1 cellular context compared by ENCODE assay signal in genomic region chr14:100669011-100669412, GRCh38.
TF ChIP-seq lines count a peak whose summit lies in the region.

No MANE protein-coding gene starts in this region.

TF ChIP-seq in K562, 482 proteins besides CTCF, POLR2A, EP300 and RAD21:
- TF ChIP-seq FOXK2 (conservative IDR thresholded peaks at IDR 0.05 in 1 of 2, IDR thresholded peaks at IDR 0.05 in 1 of 2; ENCODE audit: low read depth in 2 of 2) (no peak), CC2D1A (IDR thresholded peaks at IDR 0.05) (no peak), VEZF1 (CRISPR knock-in tag; IDR thresholded peaks at IDR 0.05) (no peak), PKNOX1 (IDR thresholded peaks at IDR 0.05) (no peak), IRF2 (CRISPR knock-in tag; IDR thresholded peaks at IDR 0.05) (no peak), ZC3H8 (IDR thresholded peaks at IDR 0.05) (no peak), ZNF586 (CRISPR knock-in tag; conservative IDR thresholded peaks at IDR 0.05) (no peak), DMBX1 (CRISPR knock-in tag; IDR thresholded peaks at IDR 0.05; ENCODE audit: borderline replicate concordance) (no peak), ZNF311 (CRISPR knock-in tag; IDR thresholded peaks at IDR 0.05) (0 out of 2 replicates have a peak, but pooled peaks have one; percentile 19), ZNF165 (CRISPR knock-in tag; IDR thresholded peaks at IDR 0.05; ENCODE audit: borderline replicate concordance) (no peak), CEBPZ (IDR thresholded peaks at IDR 0.05; ENCODE audit: borderline replicate concordance, low read depth, low read length) (no peak), SRSF1 (IDR thresholded peaks at IDR 0.05; ENCODE audit: low read depth, low read length) (no peak), ZBTB7A (IDR thresholded peaks at IDR 0.05; ENCODE audit: borderline replicate concordance, control insufficient read depth, low read depth, low read length) (peak; percentile 59; the same call in 1 of the 2 replicates), KDM1A (IDR thresholded peaks at IDR 0.05) (no peak), CBX5 (IDR thresholded peaks at IDR 0.05; ENCODE audit: borderline replicate concordance, low read depth) (no peak), L3MBTL2 (IDR thresholded peaks at IDR 0.05) (0 out of 2 replicates have a peak, but pooled peaks have one; percentile 40), ATF7 (IDR thresholded peaks at IDR 0.05) (no peak), ZFP36 (IDR thresholded peaks at IDR 0.05; ENCODE audit: low read depth, low read length, partially characterized antibody) (peak; percentile 82), ATF6 (CRISPR knock-in tag; IDR thresholded peaks at IDR 0.05) (no peak), SAFB (IDR thresholded peaks at IDR 0.05; ENCODE audit: borderline replicate concordance, low read depth, low read length) (no peak), SMARCC2 (IDR thresholded peaks at IDR 0.05; ENCODE audit: low read depth) (no peak), E2F5 (CRISPR knock-in tag; IDR thresholded peaks at IDR 0.05) (no peak), UBTF (IDR thresholded peaks at IDR 0.05; ENCODE audit: borderline replicate concordance in 1 of 2, low read depth in 2 of 2, low read length in 2 of 2) (no peak), ZNF431 (CRISPR knock-in tag; IDR thresholded peaks at IDR 0.05) (no peak), CAMTA2 (CRISPR knock-in tag; conservative IDR thresholded peaks at IDR 0.05) (no peak), ZC3H4 (CRISPR knock-in tag; IDR thresholded peaks at IDR 0.05; ENCODE audit: borderline replicate concordance) (no peak), JUNB (CRISPR knock-in tag; conservative IDR thresholded peaks at IDR 0.05) (no peak), TFAM (CRISPR knock-in tag; conservative IDR thresholded peaks at IDR 0.05) (no peak), FOXM1 (IDR thresholded peaks at IDR 0.05; ENCODE audit: low read depth) (no peak), FOXM1 (CRISPR knock-in tag; IDR thresholded peaks at IDR 0.05; ENCODE audit: low read depth) (no peak), MBD1 (CRISPR knock-in tag; IDR thresholded peaks at IDR 0.05) (no peak), HMGN3 (IDR thresholded peaks at IDR 0.05; ENCODE audit: borderline replicate concordance, extremely low read depth, insufficient read length, low read depth, low read length) (no peak), DIDO1 (tag; IDR thresholded peaks at IDR 0.05; ENCODE audit: low read depth) (no peak), ZNF592 (IDR thresholded peaks at IDR 0.05) (peak; percentile 50; the same call in 1 of the 2 replicates), SFPQ (IDR thresholded peaks at IDR 0.05; ENCODE audit: low read depth, low read length) (no peak), ZNF408 (CRISPR knock-in tag; IDR thresholded peaks at IDR 0.05; ENCODE audit: low read depth) (no peak), ZSCAN29 (IDR thresholded peaks at IDR 0.05) (no peak)
